ENCODE assay signal across 10 cellular contexts in genomic region chr4:82223715-82224114, GRCh38.
DNase-seq lines count a peak whose midpoint lies in the region; ATAC-seq and TF ChIP-seq lines count a peak whose summit lies in the region.
"Had no signal": no experiment of that assay in that cellular context is flagged by ENCODE, and none has a peak within 500 bp of the region (broad histone marks: within the 10 kb centered on the region; RNA-seq: fewer than 3 reads in every experiment).

No MANE protein-coding gene starts in this region.

- no peaks in the 10 kb centered on the region for H3K36me3 ChIP-seq in BE2C
- H3K36me3 ChIP-seq: thoracic aorta had no signal

- DNase-seq in CMK (ENCODE audit: low read depth) (peak; percentile 9), T follicular helper cell (ENCODE audit: low read depth) (peak; percentile 14), left kidney (ENCODE audit: low read depth, low spot score) (peak; percentile 7), cortex of kidney (lab: John Stamatoyannopoulos, UW) (no peak), BE2C (no peak), NCI-H2196 treated with DMSO at 0.1 percent for 48 hours (lab: John Stamatoyannopoulos, UW; ENCODE audit: unreplicated experiment) (no peak)

- no peaks in the 10 kb centered on the region for H3K4me1 ChIP-seq in BE2C

- ATAC-seq in HG02981 (IDR thresholded peaks at IDR 0.05; ENCODE audit: unreplicated experiment) (peak; percentile 68), HG03025 (IDR thresholded peaks at IDR 0.05; ENCODE audit: low FRiP score, unreplicated experiment) (no peak)
- ATAC-seq: Panc1 had no signal

- TF ChIP-seq CTCF in BE2C (IDR thresholded peaks at IDR 0.05; ENCODE audit: low read depth, low read length), result no peak

- no peaks in the 10 kb centered on the region for H3K27me3 ChIP-seq in BE2C

- H3K9me3 ChIP-seq in BE2C, result no peaks in the 10 kb centered on the region
- H3K9me3 ChIP-seq: thoracic aorta had no signal

- H3K4me3 ChIP-seq in BE2C (ENCODE audit: low read depth, low read length), result no peak overlapping the region
- H3K4me3 ChIP-seq: thoracic aorta had no signal

Comparison
In these comparisons a context has a peak if more than half of its experiments do, and no peak if none do; other contexts are left out.
1. DNase-seq: peak in CMK (single experiment), T follicular helper cell (single experiment) and left kidney (single experiment); none in cortex of kidney (single experiment), BE2C (single experiment) and NCI-H2196 treated with DMSO at 0.1 percent for 48 hours (single experiment).